9 cellular contexts compared by ENCODE assay signal in the genomic region with DNA sequence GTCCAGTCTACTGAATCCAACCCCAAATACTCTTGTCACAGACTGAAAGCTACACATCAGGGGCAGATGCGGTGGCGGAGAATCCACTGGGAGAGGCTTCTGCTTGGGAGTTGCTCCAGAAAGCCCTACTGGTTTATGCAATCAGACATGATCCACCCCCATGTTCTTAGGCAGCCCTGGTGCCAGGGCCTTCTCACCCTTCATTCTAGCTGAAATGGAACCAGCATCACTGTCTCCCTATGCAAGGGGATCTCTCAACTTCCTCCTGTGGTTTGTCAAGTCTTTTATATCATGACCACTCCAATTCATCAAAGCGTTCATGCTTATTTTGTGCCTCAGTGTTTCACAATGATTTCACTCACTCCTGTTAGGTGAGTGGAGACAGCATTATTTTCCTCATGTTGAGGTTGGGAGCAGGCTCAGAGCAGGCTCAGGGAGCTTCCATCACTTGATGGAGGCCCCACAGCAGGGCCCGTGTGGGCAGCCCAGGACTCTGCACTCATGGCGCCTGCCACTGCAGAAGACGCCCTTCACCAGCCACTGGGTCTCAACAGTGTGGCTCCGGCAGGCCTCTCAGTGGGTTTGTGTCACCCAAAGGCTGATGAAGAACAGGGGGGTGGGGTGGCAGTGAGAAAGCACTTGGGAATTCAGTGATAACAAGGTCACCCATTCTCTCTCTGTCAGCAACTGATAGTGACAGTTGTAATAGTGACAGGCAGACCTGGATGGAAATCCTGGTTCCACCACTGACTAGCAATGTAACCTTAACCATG.
DNase-seq lines count a peak whose midpoint lies in the region; ATAC-seq and TF ChIP-seq lines count a peak whose summit lies in the region.
"Had no signal": no experiment of that assay in that cellular context is flagged by ENCODE, and none has a peak within 500 bp of the region (broad histone marks: within the 10 kb centered on the region; RNA-seq: fewer than 3 reads in every experiment).

No MANE protein-coding gene starts in this region.

- H3K9me3 Mint-ChIP-seq in activated B cell treated with CpG ODN at 0.5 μM for 24 hours, result no peaks in the 10 kb centered on the region
- H3K9me3 Mint-ChIP-seq in glutamatergic neuron (ENCODE audit: unreplicated experiment), result peaks cover 2% of the 10 kb centered on the region

- H3K4me2 ChIP-seq in BLaER1, result peak overlapping the region; percentile 88
- no peak overlapping the region for H3K4me2 ChIP-seq in hepatocyte

- DNase-seq in activated B cell treated with CpG ODN at 0.5 μM for 24 hours (no peak), hepatocyte (ENCODE audit: low spot score) (peak; percentile 23), glutamatergic neuron (no peak), mesenteric fat pad (ENCODE audit: low spot score) (no peak)
- DNase-seq in stimulated activated naive CD4-positive, alpha-beta T cell (lab: John Stamatoyannopoulos, UW), result no peak

- ATAC-seq in HG02623 (IDR thresholded peaks at IDR 0.05; ENCODE audit: unreplicated experiment) (peak; percentile 8), activated B cell treated with CpG ODN at 0.5 μM for 24 hours (ENCODE audit: low read depth) (no peak), gastroesophageal sphincter (no peak)

- no peaks in the 10 kb centered on the region for H3K36me3 ChIP-seq in BLaER1
- no peaks in the 10 kb centered on the region for H3K36me3 ChIP-seq in hepatocyte (replicated peaks; ENCODE audit: insufficient read depth, low read depth)
- no peaks in the 10 kb centered on the region for H3K36me3 ChIP-seq in gastroesophageal sphincter

- CTCF ChIA-PET in activated B cell treated with CpG ODN at 0.5 μM for 24 hours (lab: Charles Lee), result interaction anchor here (0.9 to 8.6 kb wide), 7 partner anchors 11 to 364 kb away, joined by 3 to 107 read pairs (median 6); no protein-coding TSS in a partner anchor

- H2AFZ ChIP-seq in hepatocyte, result no peak overlapping the region

- H3K4me3 ChIP-seq in BLaER1 (0 out of 2 replicates have a peak overlapping the region, but pooled peaks have one; percentile 10), hepatocyte (no peak overlapping the region), gastroesophageal sphincter (no peak overlapping the region)

- no peaks in the 10 kb centered on the region for H3K27me3 ChIP-seq in BLaER1
- H3K27me3 ChIP-seq in hepatocyte, result no peaks in the 10 kb centered on the region
- no peaks in the 10 kb centered on the region for H3K27me3 ChIP-seq in gastroesophageal sphincter

- H3K27ac Mint-ChIP-seq in activated B cell treated with CpG ODN at 0.5 μM for 24 hours, result peak overlapping the region; percentile 83
- no peak overlapping the region for H3K27ac Mint-ChIP-seq in glutamatergic neuron (ENCODE audit: unreplicated experiment)

- peak overlapping the region; percentile 11; the same call in 1 of the 2 replicates for H3K9ac ChIP-seq in BLaER1

- no peak for TF ChIP-seq EP300 in gastroesophageal sphincter (IDR thresholded peaks at IDR 0.05)

- no peaks in the 10 kb centered on the region for H4K20me1 ChIP-seq in BLaER1
- no peaks in the 10 kb centered on the region for H4K20me1 ChIP-seq in hepatocyte (ENCODE audit: insufficient read depth, poor library complexity, severe bottlenecking)

- H3K36me3 Mint-ChIP-seq in activated B cell treated with CpG ODN at 0.5 μM for 24 hours (ENCODE audit: low read depth), result peaks cover 15% of the 10 kb centered on the region
- no peaks in the 10 kb centered on the region for H3K36me3 Mint-ChIP-seq in glutamatergic neuron (ENCODE audit: unreplicated experiment)

- POLR2A ChIA-PET in activated B cell treated with CpG ODN at 0.5 μM for 24 hours (lab: Charles Lee), result interaction anchor here (0.8 to 4.2 kb wide), 13 partner anchors 9 to 863 kb away, joined by 3 to 52 read pairs (median 8); a partner anchor contains a TSS

- TF ChIP-seq CTCF in activated B cell treated with CpG ODN at 0.5 μM for 24 hours (IDR thresholded peaks at IDR 0.05), result no peak
- TF ChIP-seq CTCF in hepatocyte (IDR thresholded peaks at IDR 0.05; ENCODE audit: poor library complexity), result no peak
- no peak for TF ChIP-seq CTCF in glutamatergic neuron (IDR thresholded peaks at IDR 0.05; ENCODE audit: partially characterized antibody, unreplicated experiment)
- no peak for TF ChIP-seq CTCF in gastroesophageal sphincter (IDR thresholded peaks at IDR 0.05)

- H3K4me1 ChIP-seq in BLaER1 (peaks cover 67% of the 10 kb centered on the region), hepatocyte (ENCODE audit: insufficient read depth) (peaks cover 11% of the 10 kb centered on the region), gastroesophageal sphincter (peaks cover 0 to 5% (median 0%) of the 10 kb centered on the region in 3 donors)

- H3K4me1 Mint-ChIP-seq in activated B cell treated with CpG ODN at 0.5 μM for 24 hours (peaks cover 58% of the 10 kb centered on the region), glutamatergic neuron (ENCODE audit: low read depth, unreplicated experiment) (no peaks in the 10 kb centered on the region)

- no peaks in the 10 kb centered on the region for H3K9me2 ChIP-seq in hepatocyte (replicated peaks; ENCODE audit: insufficient read depth)

- intact Hi-C loops in activated B cell treated with CpG ODN at 0.5 μM for 24 hours (cut with micrococcal nuclease), result loop anchor here (1.0 to 10.0 kb wide), 10 partner anchors 12 to 619 kb away; a partner anchor contains a TSS

- H3K27me3 Mint-ChIP-seq in activated B cell treated with CpG ODN at 0.5 μM for 24 hours, result no peaks in the 10 kb centered on the region
- no peaks in the 10 kb centered on the region for H3K27me3 Mint-ChIP-seq in glutamatergic neuron (ENCODE audit: unreplicated experiment)

- H3K79me2 ChIP-seq in hepatocyte, result no peaks in the 10 kb centered on the region

- peak overlapping the region; percentile 53 for H3K4me3 Mint-ChIP-seq in activated B cell treated with CpG ODN at 0.5 μM for 24 hours
- no peak overlapping the region for H3K4me3 Mint-ChIP-seq in glutamatergic neuron (ENCODE audit: unreplicated experiment)

- 93% methylated on average over 7 of the region's 7 CpGs for WGBS in hepatocyte (ENCODE audit: low lambda C conversion rate, missing lambda C conversion rate)
- WGBS in gastroesophageal sphincter (ENCODE audit: low coverage in 1 of 2), 2 donors, result 89% methylated on average over 3 of the region's 7 CpGs; no CpG with 5 or more reads in 1 of the 2 donors

- no peak for TF ChIP-seq POLR2A in gastroesophageal sphincter (IDR thresholded peaks at IDR 0.05)

- H3K9me3 ChIP-seq in BLaER1, result no peaks in the 10 kb centered on the region
- no peaks in the 10 kb centered on the region for H3K9me3 ChIP-seq in hepatocyte (ENCODE audit: low read depth)
- no peaks in the 10 kb centered on the region for H3K9me3 ChIP-seq in gastroesophageal sphincter

- H3K27ac ChIP-seq in BLaER1, result peak overlapping the region; percentile 83
- H3K27ac ChIP-seq in hepatocyte, result peak overlapping the region; percentile 86
- peak overlapping the region in 2 of 4 donors; percentile 4 to 51 for H3K27ac ChIP-seq in gastroesophageal sphincter
- H3K27ac ChIP-seq: VCaP had no signal
